ENCODE assay signal across 1 cellular context in the genomic region with DNA sequence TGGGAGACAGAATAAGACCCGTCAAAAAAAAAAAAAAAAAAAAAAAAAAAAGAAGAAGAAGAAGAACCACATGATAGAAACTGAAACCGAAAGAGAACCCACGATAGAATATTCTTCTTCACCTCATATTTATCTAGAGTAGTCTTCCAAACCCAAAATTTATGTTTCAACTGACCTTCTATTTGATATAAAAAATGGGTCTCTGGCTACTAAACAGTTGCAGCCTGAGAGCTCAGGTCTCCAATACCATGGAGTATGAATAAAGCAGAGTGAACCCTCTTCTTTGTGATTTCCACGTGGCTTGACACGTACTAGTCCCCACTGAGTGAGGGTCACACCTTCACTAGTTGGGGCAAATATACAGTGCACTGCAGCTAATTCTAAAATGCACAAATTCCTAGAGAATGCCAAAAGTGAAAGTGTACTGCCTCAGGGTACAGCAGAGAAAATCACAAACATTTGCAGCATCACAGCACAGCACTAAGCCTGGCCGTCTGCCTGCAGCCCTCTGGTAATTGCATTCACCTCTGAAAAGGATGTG.
TF ChIP-seq lines count a peak whose summit lies in the region.

No MANE protein-coding gene starts in this region.

TF ChIP-seq in GM12878, 131 proteins besides CTCF, POLR2A, EP300 and RAD21 (continued from another document):
- TF ChIP-seq BCLAF1 (IDR thresholded peaks at IDR 0.05) (no peak), MTA2 (IDR thresholded peaks at IDR 0.05; ENCODE audit: low read depth) (0 out of 2 replicates have a peak, but pooled peaks have one; percentile 12), MTA3 (IDR thresholded peaks at IDR 0.05; ENCODE audit: borderline replicate concordance, low read length) (no peak), ZSCAN29 (IDR thresholded peaks at IDR 0.05) (no peak), ZNF384 (IDR thresholded peaks at IDR 0.05; ENCODE audit: borderline replicate concordance, low read depth, low read length) (peak; percentile 96), NR2C2 (IDR thresholded peaks at IDR 0.05; ENCODE audit: borderline replicate concordance, control insufficient read depth, insufficient read length, low read depth) (no peak), RCOR1 (conservative IDR thresholded peaks at IDR 0.05; ENCODE audit: low read depth, low read length) (no peak), SRF (IDR thresholded peaks at IDR 0.05; ENCODE audit: low read depth in 2 of 2, low read length in 2 of 2) (no peak), RUNX3 (IDR thresholded peaks at IDR 0.05; ENCODE audit: low read length) (peak; percentile 39; the same call in 1 of the 2 replicates), NFIC (IDR thresholded peaks at IDR 0.05; ENCODE audit: low read depth, low read length) (peak; percentile 58), DPF2 (IDR thresholded peaks at IDR 0.05) (no peak), SP1 (IDR thresholded peaks at IDR 0.05; ENCODE audit: low read depth, low read length) (no peak), NR2C1 (IDR thresholded peaks at IDR 0.05) (no peak), BACH1 (IDR thresholded peaks at IDR 0.05; ENCODE audit: borderline replicate concordance) (no peak), POLR2AphosphoS5 (IDR thresholded peaks at IDR 0.05; ENCODE audit: low read length) (no peak), CBX3 (IDR thresholded peaks at IDR 0.05; ENCODE audit: borderline replicate concordance, low read depth) (no peak), RELB (IDR thresholded peaks at IDR 0.05; ENCODE audit: low read depth) (0 out of 2 replicates have a peak, but pooled peaks have one; percentile 22), RAD51 (IDR thresholded peaks at IDR 0.05) (peak; percentile 60), NBN (IDR thresholded peaks at IDR 0.05) (0 out of 2 replicates have a peak, but pooled peaks have one; percentile 0)
- TF ChIP-seq, protein P1, sequence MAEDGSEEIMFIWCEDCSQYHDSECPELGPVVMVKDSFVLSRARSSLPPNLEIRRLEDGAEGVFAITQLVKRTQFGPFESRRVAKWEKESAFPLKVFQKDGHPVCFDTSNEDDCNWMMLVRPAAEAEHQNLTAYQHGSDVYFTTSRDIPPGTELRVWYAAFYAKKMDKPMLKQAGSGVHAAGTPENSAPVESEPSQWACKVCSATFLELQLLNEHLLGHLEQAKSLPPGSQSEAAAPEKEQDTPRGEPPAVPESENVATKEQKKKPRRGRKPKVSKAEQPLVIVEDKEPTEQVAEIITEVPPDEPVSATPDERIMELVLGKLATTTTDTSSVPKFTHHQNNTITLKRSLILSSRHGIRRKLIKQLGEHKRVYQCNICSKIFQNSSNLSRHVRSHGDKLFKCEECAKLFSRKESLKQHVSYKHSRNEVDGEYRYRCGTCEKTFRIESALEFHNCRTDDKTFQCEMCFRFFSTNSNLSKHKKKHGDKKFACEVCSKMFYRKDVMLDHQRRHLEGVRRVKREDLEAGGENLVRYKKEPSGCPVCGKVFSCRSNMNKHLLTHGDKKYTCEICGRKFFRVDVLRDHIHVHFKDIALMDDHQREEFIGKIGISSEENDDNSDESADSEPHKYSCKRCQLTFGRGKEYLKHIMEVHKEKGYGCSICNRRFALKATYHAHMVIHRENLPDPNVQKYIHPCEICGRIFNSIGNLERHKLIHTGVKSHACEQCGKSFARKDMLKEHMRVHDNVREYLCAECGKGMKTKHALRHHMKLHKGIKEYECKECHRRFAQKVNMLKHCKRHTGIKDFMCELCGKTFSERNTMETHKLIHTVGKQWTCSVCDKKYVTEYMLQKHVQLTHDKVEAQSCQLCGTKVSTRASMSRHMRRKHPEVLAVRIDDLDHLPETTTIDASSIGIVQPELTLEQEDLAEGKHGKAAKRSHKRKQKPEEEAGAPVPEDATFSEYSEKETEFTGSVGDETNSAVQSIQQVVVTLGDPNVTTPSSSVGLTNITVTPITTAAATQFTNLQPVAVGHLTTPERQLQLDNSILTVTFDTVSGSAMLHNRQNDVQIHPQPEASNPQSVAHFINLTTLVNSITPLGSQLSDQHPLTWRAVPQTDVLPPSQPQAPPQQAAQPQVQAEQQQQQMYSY (CRISPR knock-in tag; IDR thresholded peaks at IDR 0.05) = no peak
- TF ChIP-seq, protein P2, sequence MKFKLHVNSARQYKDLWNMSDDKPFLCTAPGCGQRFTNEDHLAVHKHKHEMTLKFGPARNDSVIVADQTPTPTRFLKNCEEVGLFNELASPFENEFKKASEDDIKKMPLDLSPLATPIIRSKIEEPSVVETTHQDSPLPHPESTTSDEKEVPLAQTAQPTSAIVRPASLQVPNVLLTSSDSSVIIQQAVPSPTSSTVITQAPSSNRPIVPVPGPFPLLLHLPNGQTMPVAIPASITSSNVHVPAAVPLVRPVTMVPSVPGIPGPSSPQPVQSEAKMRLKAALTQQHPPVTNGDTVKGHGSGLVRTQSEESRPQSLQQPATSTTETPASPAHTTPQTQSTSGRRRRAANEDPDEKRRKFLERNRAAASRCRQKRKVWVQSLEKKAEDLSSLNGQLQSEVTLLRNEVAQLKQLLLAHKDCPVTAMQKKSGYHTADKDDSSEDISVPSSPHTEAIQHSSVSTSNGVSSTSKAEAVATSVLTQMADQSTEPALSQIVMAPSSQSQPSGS (IDR thresholded peaks at IDR 0.05; ENCODE audit: low read length) = no peak
TF ChIP-seq in GM12878: peak in this region for 9.
